20 cellular contexts compared by ENCODE assay signal in the genomic region with DNA sequence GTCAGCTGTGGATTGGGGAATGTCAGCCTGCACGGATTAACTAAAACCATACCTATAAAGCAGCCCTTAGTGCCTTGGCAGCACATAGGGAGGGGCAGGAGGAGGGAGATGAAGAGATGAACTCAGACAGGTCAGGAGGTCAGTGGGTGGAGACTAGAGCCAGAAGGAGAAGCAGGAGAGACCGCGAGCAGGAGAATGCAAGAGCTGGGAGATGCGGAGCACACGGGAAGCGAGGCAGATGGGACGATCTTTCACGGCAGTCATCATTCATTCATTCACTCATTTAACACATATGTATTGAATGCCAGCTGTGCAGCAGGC. TPM values are rescaled to one million over a fixed set of nuclear protein-coding genes. Genes with fewer than 3 reads are reported as not detected.
DNase-seq lines count a peak whose midpoint lies in the region; ATAC-seq and TF ChIP-seq lines count a peak whose summit lies in the region.
"Had no signal": no experiment of that assay in that cellular context is flagged by ENCODE, and none has a peak within 500 bp of the region (broad histone marks: within the 10 kb centered on the region; RNA-seq: fewer than 3 reads in every experiment).

No MANE protein-coding gene starts in this region.

- H3K9ac ChIP-seq in skeletal muscle satellite cell (ENCODE audit: low read depth, low read length): peak overlapping the region; percentile 45

- H3K27me3 Mint-ChIP-seq in activated T-cell treated with anti-CD3 and anti-CD28 coated beads, Interleukin-2, amount 50 U/mL, for 24 hours: no peaks in the 10 kb centered on the region
- H3K27me3 Mint-ChIP-seq: activated CD4-positive, alpha-beta T cell treated with anti-CD3 and anti-CD28 coated beads, Interleukin-2, amount 10 ng/mL, durations not matched to agents 7 days and 5 days had no signal

- no peak overlapping the region for H3K4me2 ChIP-seq in skeletal muscle satellite cell (ENCODE audit: low read length)
- H3K4me2 ChIP-seq: PC-9 had no signal

- TF ChIP-seq EP300 in gastroesophageal sphincter (IDR thresholded peaks at IDR 0.05): no peak

- H3K9me3 ChIP-seq in gastroesophageal sphincter (no peaks in the 10 kb centered on the region), skeletal muscle satellite cell (replicated peaks; ENCODE audit: low read length) (no peaks in the 10 kb centered on the region), thyroid gland (no peaks in the 10 kb centered on the region)
- H3K9me3 ChIP-seq: BE2C, prostate gland had no signal

- H3K36me3 Mint-ChIP-seq in activated T-cell treated with anti-CD3 and anti-CD28 coated beads, Interleukin-2, amount 50 U/mL, for 24 hours (ENCODE audit: low read depth): no peaks in the 10 kb centered on the region
- H3K36me3 Mint-ChIP-seq: memory B cell; natural killer cell treated with Interleukin-12 subunit alpha and Interleukin-12 subunit beta and Interleukin-15 and Interleukin-18, amount 100 ng/mL, for 72 hours; stimulated activated memory B cell treated with anti-CD40 and anti-IgM and Interleukin-4, amounts not matched to agents 10 μg/mL and 1 μg/mL and 100 μg/mL, for 72 hours had no signal

- intact Hi-C loops in thyroid gland (cut with DNase I): no loop called here

- no peaks in the 10 kb centered on the region for H3K4me1 Mint-ChIP-seq in activated T-cell treated with anti-CD3 and anti-CD28 coated beads, Interleukin-2, amount 50 U/mL, for 24 hours (ENCODE audit: low read depth)

- H3K9me3 Mint-ChIP-seq in activated T-cell treated with anti-CD3 and anti-CD28 coated beads, Interleukin-2, amount 50 U/mL, for 24 hours: no peaks in the 10 kb centered on the region
- H3K9me3 Mint-ChIP-seq: activated CD4-positive, alpha-beta T cell treated with anti-CD3 and anti-CD28 coated beads, Interleukin-2, amount 10 ng/mL, durations not matched to agents 7 days and 5 days; memory B cell; natural killer cell treated with Interleukin-12 subunit alpha and Interleukin-12 subunit beta and Interleukin-15 and Interleukin-18, amount 100 ng/mL, for 72 hours; stimulated activated memory B cell treated with anti-CD40 and anti-IgM and Interleukin-4, amounts not matched to agents 10 μg/mL and 1 μg/mL and 100 μg/mL, for 72 hours had no signal

- no peak for ATAC-seq in gastroesophageal sphincter

- H3K27ac ChIP-seq in VCaP (peak overlapping the region; percentile 82), gastroesophageal sphincter (peak overlapping the region in 3 of 4 donors; percentile 75 to 80 (median 77)), thyroid gland (no peak overlapping the region)
- H3K27ac ChIP-seq: 22Rv1, PC-9 had no signal

- H3K36me3 ChIP-seq in gastroesophageal sphincter (no peaks in the 10 kb centered on the region), skeletal muscle satellite cell (ENCODE audit: insufficient read depth, low read length) (no peaks in the 10 kb centered on the region), thyroid gland (no peaks in the 10 kb centered on the region)
- H3K36me3 ChIP-seq: BE2C, prostate gland had no signal

- no peak overlapping the region for H3K27ac Mint-ChIP-seq in activated T-cell treated with anti-CD3 and anti-CD28 coated beads, Interleukin-2, amount 50 U/mL, for 24 hours
- H3K27ac Mint-ChIP-seq: activated CD4-positive, alpha-beta T cell treated with anti-CD3 and anti-CD28 coated beads, Interleukin-2, amount 10 ng/mL, durations not matched to agents 7 days and 5 days; memory B cell; natural killer cell treated with Interleukin-12 subunit alpha and Interleukin-12 subunit beta and Interleukin-15 and Interleukin-18, amount 100 ng/mL, for 72 hours; stimulated activated memory B cell treated with anti-CD40 and anti-IgM and Interleukin-4, amounts not matched to agents 10 μg/mL and 1 μg/mL and 100 μg/mL, for 72 hours had no signal

- H3K27me3 ChIP-seq in gastroesophageal sphincter (no peaks in the 10 kb centered on the region), skeletal muscle satellite cell (ENCODE audit: control insufficient read depth, insufficient read depth, low read length) (peaks cover 5% of the 10 kb centered on the region), thyroid gland (no peaks in the 10 kb centered on the region)
- H3K27me3 ChIP-seq: BE2C had no signal

- no peak for TF ChIP-seq CTCF in VCaP (conservative IDR thresholded peaks at IDR 0.05)
- no peak for TF ChIP-seq CTCF in gastroesophageal sphincter (IDR thresholded peaks at IDR 0.05)
- TF ChIP-seq CTCF in thyroid gland (IDR thresholded peaks at IDR 0.05): no peak

- no peak overlapping the region for H3K4me3 Mint-ChIP-seq in activated T-cell treated with anti-CD3 and anti-CD28 coated beads, Interleukin-2, amount 50 U/mL, for 24 hours
- H3K4me3 Mint-ChIP-seq: activated CD4-positive, alpha-beta T cell treated with anti-CD3 and anti-CD28 coated beads, Interleukin-2, amount 10 ng/mL, durations not matched to agents 7 days and 5 days; memory B cell; natural killer cell treated with Interleukin-12 subunit alpha and Interleukin-12 subunit beta and Interleukin-15 and Interleukin-18, amount 100 ng/mL, for 72 hours; stimulated activated memory B cell treated with anti-CD40 and anti-IgM and Interleukin-4, amounts not matched to agents 10 μg/mL and 1 μg/mL and 100 μg/mL, for 72 hours had no signal

- WGBS in gastroesophageal sphincter (ENCODE audit: low coverage in 1 of 2), 2 donors: 82 to 87% methylated on average over 4 to 7 of the region's 8 CpGs
- 87% methylated on average over 8 of the region's 8 CpGs for WGBS in thyroid gland, 2 donors

- TF ChIP-seq POLR2A in gastroesophageal sphincter (IDR thresholded peaks at IDR 0.05): no peak
- no peak for TF ChIP-seq POLR2A in thyroid gland (IDR thresholded peaks at IDR 0.05)

- H3K4me1 ChIP-seq in gastroesophageal sphincter (peaks cover 0 to 40% (median 10%) of the 10 kb centered on the region in 3 donors), skeletal muscle satellite cell (ENCODE audit: control insufficient read depth, insufficient read depth, low read length) (peaks cover 27% of the 10 kb centered on the region), thyroid gland (peaks cover 7 to 14% of the 10 kb centered on the region in 2 donors)

- H3K4me3 ChIP-seq in gastroesophageal sphincter (no peak overlapping the region), skeletal muscle satellite cell (ENCODE audit: low read length) (no peak overlapping the region), thyroid gland (replicated peaks in 1 of 3) (no peak overlapping the region)
- H3K4me3 ChIP-seq: PC-9, prostate gland had no signal

- DNase-seq in DMS 273 (lab: John Stamatoyannopoulos, UW; ENCODE audit: unreplicated experiment): peak; percentile 50
- no peak for DNase-seq in DMS 273 treated with DMSO at 0.1 percent for 48 hours (lab: John Stamatoyannopoulos, UW)
- DNase-seq in activated T-cell treated with anti-CD3 and anti-CD28 coated beads, Interleukin-2, amount 50 U/mL, for 24 hours: no peak
- DNase-seq in thyroid gland: no peak
- no peak for DNase-seq in NOMO-1 treated with dmso at 0.1 percent for 144 hours (lab: John Stamatoyannopoulos, UW; ENCODE audit: unreplicated experiment)
- DNase-seq: activated CD4-positive, alpha-beta T cell treated with anti-CD3 and anti-CD28 coated beads, Interleukin-2, amount 10 ng/mL, durations not matched to agents 7 days and 5 days; activated CD8-positive, alpha-beta memory T cell treated with anti-CD3 and anti-CD28 coated beads, Interleukin-2, amount 50 U/mL, for 4 hours; activated naive CD4-positive, alpha-beta T cell treated with Interleukin-2 at 50 U/mL for 16 hours; BE2C; Karpas-422; NCI-H69; PC-9 had no signal

RNA-seq across cellular contexts. Expression of gene NEK2, which starts 41.9 kb away (rescaled TPM):
- under 1 TPM in 1 of 4 donors, not detected in 3; 0.59 TPM for total RNA-seq in gastroesophageal sphincter
- 10.4 and 12.0 TPM in 2 replicates for total RNA-seq in skeletal muscle satellite cell (2012; rRNA removed)
- total RNA-seq in thyroid gland: 1 to 10 TPM in 1 of 4 donors, under 1 TPM in 2, not detected in 1; 0.11 to 2.4 (median 0.40) TPM

RNA-seq across cellular contexts. Expression of gene SLC30A1, which starts 54.5 kb away (rescaled TPM):
- total RNA-seq in gastroesophageal sphincter (10 to 100 TPM; 10.1 to 17.3 (median 13.0) TPM), thyroid gland (10 to 100 TPM; 22.7 to 36.0 (median 32.4) TPM)
- 9.8 and 14.4 TPM in 2 replicates for total RNA-seq in skeletal muscle satellite cell (2012; rRNA removed)

Comparison
In these comparisons a context has a peak if more than half of its experiments do, and no peak if none do; other contexts are left out.
1. H3K27ac ChIP-seq: peak in VCaP (single experiment) and gastroesophageal sphincter (3 of 4); none in thyroid gland (0 of 3).